1 cellular context compared by ENCODE assay signal in the genomic region with DNA sequence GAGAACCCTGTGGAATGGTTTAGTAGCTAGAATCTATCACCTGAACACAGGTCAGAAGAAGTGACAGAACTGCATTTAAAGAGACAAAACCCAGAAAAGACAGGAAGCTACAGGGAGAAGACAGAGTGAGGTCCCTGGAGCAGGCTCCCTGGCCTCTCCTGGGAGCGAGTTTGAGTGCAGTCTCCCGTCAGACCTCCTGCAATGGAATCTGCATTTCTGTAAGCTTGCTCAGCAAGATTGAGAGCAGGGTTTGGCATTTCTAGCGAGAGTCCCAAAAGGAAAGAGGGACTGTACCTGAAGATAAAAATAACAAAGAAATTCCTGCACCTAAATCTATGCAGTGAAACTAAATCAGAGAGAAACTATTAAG.
TF ChIP-seq lines count a peak whose summit lies in the region.

No MANE protein-coding gene starts in this region.

TF ChIP-seq in GM23338, 12 proteins besides CTCF, POLR2A, EP300 and RAD21 (continued from another document):
- TF ChIP-seq, protein P1, sequence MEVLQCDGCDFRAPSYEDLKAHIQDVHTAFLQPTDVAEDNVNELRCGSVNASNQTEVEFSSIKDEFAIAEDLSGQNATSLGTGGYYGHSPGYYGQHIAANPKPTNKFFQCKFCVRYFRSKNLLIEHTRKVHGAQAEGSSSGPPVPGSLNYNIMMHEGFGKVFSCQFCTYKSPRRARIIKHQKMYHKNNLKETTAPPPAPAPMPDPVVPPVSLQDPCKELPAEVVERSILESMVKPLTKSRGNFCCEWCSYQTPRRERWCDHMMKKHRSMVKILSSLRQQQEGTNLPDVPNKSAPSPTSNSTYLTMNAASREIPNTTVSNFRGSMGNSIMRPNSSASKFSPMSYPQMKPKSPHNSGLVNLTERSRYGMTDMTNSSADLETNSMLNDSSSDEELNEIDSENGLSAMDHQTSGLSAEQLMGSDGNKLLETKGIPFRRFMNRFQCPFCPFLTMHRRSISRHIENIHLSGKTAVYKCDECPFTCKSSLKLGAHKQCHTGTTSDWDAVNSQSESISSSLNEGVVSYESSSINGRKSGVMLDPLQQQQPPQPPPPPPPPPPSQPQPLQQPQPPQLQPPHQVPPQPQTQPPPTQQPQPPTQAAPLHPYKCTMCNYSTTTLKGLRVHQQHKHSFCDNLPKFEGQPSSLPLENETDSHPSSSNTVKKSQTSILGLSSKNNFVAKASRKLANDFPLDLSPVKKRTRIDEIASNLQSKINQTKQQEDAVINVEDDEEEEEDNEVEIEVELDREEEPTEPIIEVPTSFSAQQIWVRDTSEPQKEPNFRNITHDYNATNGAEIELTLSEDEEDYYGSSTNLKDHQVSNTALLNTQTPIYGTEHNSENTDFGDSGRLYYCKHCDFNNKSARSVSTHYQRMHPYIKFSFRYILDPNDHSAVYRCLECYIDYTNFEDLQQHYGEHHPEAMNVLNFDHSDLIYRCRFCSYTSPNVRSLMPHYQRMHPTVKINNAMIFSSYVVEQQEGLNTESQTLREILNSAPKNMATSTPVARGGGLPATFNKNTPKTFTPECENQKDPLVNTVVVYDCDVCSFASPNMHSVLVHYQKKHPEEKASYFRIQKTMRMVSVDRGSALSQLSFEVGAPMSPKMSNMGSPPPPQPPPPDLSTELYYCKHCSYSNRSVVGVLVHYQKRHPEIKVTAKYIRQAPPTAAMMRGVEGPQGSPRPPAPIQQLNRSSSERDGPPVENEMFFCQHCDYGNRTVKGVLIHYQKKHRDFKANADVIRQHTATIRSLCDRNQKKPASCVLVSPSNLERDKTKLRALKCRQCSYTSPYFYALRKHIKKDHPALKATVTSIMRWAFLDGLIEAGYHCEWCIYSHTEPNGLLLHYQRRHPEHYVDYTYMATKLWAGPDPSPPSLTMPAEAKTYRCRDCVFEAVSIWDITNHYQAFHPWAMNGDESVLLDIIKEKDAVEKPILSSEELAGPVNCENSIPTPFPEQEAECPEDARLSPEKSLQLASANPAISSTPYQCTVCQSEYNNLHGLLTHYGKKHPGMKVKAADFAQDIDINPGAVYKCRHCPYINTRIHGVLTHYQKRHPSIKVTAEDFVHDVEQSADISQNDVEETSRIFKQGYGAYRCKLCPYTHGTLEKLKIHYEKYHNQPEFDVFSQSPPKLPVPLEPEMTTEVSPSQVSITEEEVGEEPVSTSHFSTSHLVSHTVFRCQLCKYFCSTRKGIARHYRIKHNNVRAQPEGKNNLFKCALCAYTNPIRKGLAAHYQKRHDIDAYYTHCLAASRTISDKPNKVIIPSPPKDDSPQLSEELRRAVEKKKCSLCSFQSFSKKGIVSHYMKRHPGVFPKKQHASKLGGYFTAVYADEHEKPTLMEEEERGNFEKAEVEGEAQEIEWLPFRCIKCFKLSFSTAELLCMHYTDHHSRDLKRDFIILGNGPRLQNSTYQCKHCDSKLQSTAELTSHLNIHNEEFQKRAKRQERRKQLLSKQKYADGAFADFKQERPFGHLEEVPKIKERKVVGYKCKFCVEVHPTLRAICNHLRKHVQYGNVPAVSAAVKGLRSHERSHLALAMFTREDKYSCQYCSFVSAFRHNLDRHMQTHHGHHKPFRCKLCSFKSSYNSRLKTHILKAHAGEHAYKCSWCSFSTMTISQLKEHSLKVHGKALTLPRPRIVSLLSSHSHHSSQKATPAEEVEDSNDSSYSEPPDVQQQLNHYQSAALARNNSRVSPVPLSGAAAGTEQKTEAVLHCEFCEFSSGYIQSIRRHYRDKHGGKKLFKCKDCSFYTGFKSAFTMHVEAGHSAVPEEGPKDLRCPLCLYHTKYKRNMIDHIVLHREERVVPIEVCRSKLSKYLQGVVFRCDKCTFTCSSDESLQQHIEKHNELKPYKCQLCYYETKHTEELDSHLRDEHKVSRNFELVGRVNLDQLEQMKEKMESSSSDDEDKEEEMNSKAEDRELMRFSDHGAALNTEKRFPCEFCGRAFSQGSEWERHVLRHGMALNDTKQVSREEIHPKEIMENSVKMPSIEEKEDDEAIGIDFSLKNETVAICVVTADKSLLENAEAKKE (CRISPR knock-in tag; IDR thresholded peaks at IDR 0.05): no peak
TF ChIP-seq in GM23338: peak in this region for 0.
